ENCODE assay signal across 8 cellular contexts in the genomic region with DNA sequence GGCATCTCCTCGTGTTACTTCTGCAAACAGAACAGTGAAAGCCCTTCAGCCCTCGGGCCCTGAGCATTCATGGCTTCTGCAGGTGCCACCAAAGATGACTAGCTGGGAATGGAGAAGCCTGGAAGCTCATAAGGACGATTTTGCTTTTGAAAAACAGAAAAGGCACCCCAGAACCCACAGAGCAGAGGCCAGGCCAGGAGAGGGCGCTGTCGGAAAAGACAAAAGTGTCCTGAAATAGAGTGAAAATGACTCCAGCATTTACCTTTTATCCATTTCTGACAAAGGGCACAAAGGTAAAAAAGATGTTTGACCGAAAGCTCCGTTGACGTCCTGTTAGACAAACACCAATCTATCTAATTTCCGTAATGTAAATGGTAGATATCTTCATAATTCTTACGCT. TPM values are rescaled to one million over a fixed set of nuclear protein-coding genes. Genes with fewer than 3 reads are reported as not detected.
DNase-seq lines count a peak whose midpoint lies in the region; ATAC-seq and TF ChIP-seq lines count a peak whose summit lies in the region.

No MANE protein-coding gene starts in this region.

- H3K79me2 ChIP-seq in OCI-LY7 (ENCODE audit: insufficient read depth, low read depth, low read length): no peaks in the 10 kb centered on the region

- no peak overlapping the region for H3K27ac Mint-ChIP-seq in activated T-helper 1 cell treated with anti-CD3 and anti-CD28 coated beads, Interleukin-12 subunit alpha, Interleukin-12 subunit beta, Interleukin-2, Interleukin-4 antibody, amounts not matched to agents 30 ng/mL and 10 ng/mL and 1 ng/mL, durations not matched to agents 14 hours and 24 hours and 36 hours

- H3K36me3 ChIP-seq in OCI-LY7 (ENCODE audit: insufficient read depth, low read length): no peaks in the 10 kb centered on the region
- no peaks in the 10 kb centered on the region for H3K36me3 ChIP-seq in gastrocnemius medialis

- POLR2A ChIA-PET in OCI-LY7 (lab: Charles Lee): interaction anchor here (0.6 kb wide), 1 partner anchor 36 kb away, joined by 3 read pairs; no protein-coding TSS in a partner anchor

- no peaks in the 10 kb centered on the region for H3K9me3 Mint-ChIP-seq in activated T-helper 1 cell treated with anti-CD3 and anti-CD28 coated beads, Interleukin-12 subunit alpha, Interleukin-12 subunit beta, Interleukin-2, Interleukin-4 antibody, amounts not matched to agents 30 ng/mL and 10 ng/mL and 1 ng/mL, durations not matched to agents 14 hours and 24 hours and 36 hours

- peak; percentile 95 for TF ChIP-seq CTCF in OCI-LY7 (conservative IDR thresholded peaks at IDR 0.05; ENCODE audit: low read length)
- TF ChIP-seq CTCF in gastrocnemius medialis (IDR thresholded peaks at IDR 0.05 in 4 of 5, conservative IDR thresholded peaks at IDR 0.05 in 1 of 5): peak in 3 of 5 experiments; percentile 19 to 51 (median 44)

- no peak overlapping the region for H3K4me3 ChIP-seq in OCI-LY7 (ENCODE audit: low read depth, low read length, poor library complexity, severe bottlenecking)
- H3K4me3 ChIP-seq in gastrocnemius medialis: no peak overlapping the region

- intact Hi-C loops in OCI-LY7 (cut with micrococcal nuclease; ENCODE audit: unreplicated experiment) (no loop called here), head of caudate nucleus (cut with DNase I) (no loop called here), gastrocnemius medialis (cut with DNase I; ENCODE audit: low total_unique reads) (no loop called here)
- intact Hi-C loops in activated T-helper 1 cell treated with anti-CD3 and anti-CD28 coated beads, Interleukin-12 subunit alpha, Interleukin-12 subunit beta, Interleukin-2, Interleukin-4 antibody, amounts not matched to agents 30 ng/mL and 10 ng/mL and 1 ng/mL, durations not matched to agents 14 hours and 24 hours and 36 hours (cut with micrococcal nuclease): loop anchor here (5.0 kb wide), 1 partner anchor 66 kb away; no protein-coding TSS in a partner anchor

- no peak for TF ChIP-seq POLR2A in gastrocnemius medialis (IDR thresholded peaks at IDR 0.05)

- no peak overlapping the region for H3K4me2 ChIP-seq in OCI-LY7 (ENCODE audit: low read length)

- no peaks in the 10 kb centered on the region for H3K36me3 Mint-ChIP-seq in activated T-helper 1 cell treated with anti-CD3 and anti-CD28 coated beads, Interleukin-12 subunit alpha, Interleukin-12 subunit beta, Interleukin-2, Interleukin-4 antibody, amounts not matched to agents 30 ng/mL and 10 ng/mL and 1 ng/mL, durations not matched to agents 14 hours and 24 hours and 36 hours (ENCODE audit: low read depth)

- no peak for ATAC-seq in activated CD4-positive, CD25-positive, alpha-beta regulatory T cell treated with anti-CD3 and anti-CD28 coated beads, Interleukin-2, amount 50 U/mL, for 24 hours
- ATAC-seq in gastrocnemius medialis: no peak

- no peaks in the 10 kb centered on the region for H3K4me1 Mint-ChIP-seq in activated T-helper 1 cell treated with anti-CD3 and anti-CD28 coated beads, Interleukin-12 subunit alpha, Interleukin-12 subunit beta, Interleukin-2, Interleukin-4 antibody, amounts not matched to agents 30 ng/mL and 10 ng/mL and 1 ng/mL, durations not matched to agents 14 hours and 24 hours and 36 hours (ENCODE audit: low read depth)

- no peak overlapping the region for H3K4me3 Mint-ChIP-seq in activated T-helper 1 cell treated with anti-CD3 and anti-CD28 coated beads, Interleukin-12 subunit alpha, Interleukin-12 subunit beta, Interleukin-2, Interleukin-4 antibody, amounts not matched to agents 30 ng/mL and 10 ng/mL and 1 ng/mL, durations not matched to agents 14 hours and 24 hours and 36 hours

- H3K9me2 ChIP-seq in OCI-LY7 (ENCODE audit: insufficient read depth, low read length): no peaks in the 10 kb centered on the region

- peak; percentile 24 to 57 (median 42) for DNase-seq in activated CD4-positive, CD25-positive, alpha-beta regulatory T cell (lab: John Stamatoyannopoulos, UW)
- DNase-seq in OCI-LY7 (ENCODE audit: low spot score): peak; percentile 62
- DNase-seq in activated T-helper 1 cell treated with anti-CD3 and anti-CD28 coated beads, Interleukin-12 subunit alpha, Interleukin-12 subunit beta, Interleukin-2, Interleukin-4 antibody, amounts not matched to agents 30 ng/mL and 10 ng/mL and 1 ng/mL, durations not matched to agents 14 hours and 24 hours and 36 hours (ENCODE audit: low spot score): peak; percentile 35
- peak in 40 of 42 donors; percentile 18 to 85 (median 64) for DNase-seq in head of caudate nucleus
- DNase-seq in gastrocnemius medialis: no peak
- no peak for DNase-seq in DMS114 treated with DMSO at 0.1 percent for 48 hours (lab: John Stamatoyannopoulos, UW; ENCODE audit: unreplicated experiment)
- DNase-seq in NCI-H187 treated with DMSO at 0.1 percent for 48 hours (lab: John Stamatoyannopoulos, UW): no peak

- H3K27me3 ChIP-seq in gastrocnemius medialis: peaks cover 0 to 8% (median 3%) of the 10 kb centered on the region in 3 donors

- H3K4me1 ChIP-seq in OCI-LY7 (ENCODE audit: insufficient read depth, low read length, poor library complexity, severe bottlenecking) (no peaks in the 10 kb centered on the region), gastrocnemius medialis (no peaks in the 10 kb centered on the region)

- no peak overlapping the region for H2AFZ ChIP-seq in OCI-LY7 (ENCODE audit: low read length)

- H3K27ac ChIP-seq in OCI-LY7 (ENCODE audit: low read depth, low read length, poor library complexity, severe bottlenecking) (no peak overlapping the region), gastrocnemius medialis (no peak overlapping the region)

- H4K20me1 ChIP-seq in OCI-LY7 (ENCODE audit: insufficient read depth, low read length): no peaks in the 10 kb centered on the region

- peaks cover 28% of the 10 kb centered on the region for H3K27me3 Mint-ChIP-seq in activated T-helper 1 cell treated with anti-CD3 and anti-CD28 coated beads, Interleukin-12 subunit alpha, Interleukin-12 subunit beta, Interleukin-2, Interleukin-4 antibody, amounts not matched to agents 30 ng/mL and 10 ng/mL and 1 ng/mL, durations not matched to agents 14 hours and 24 hours and 36 hours (ENCODE audit: insufficient read depth)

- H3K9me3 ChIP-seq in OCI-LY7 (ENCODE audit: low read length) (no peaks in the 10 kb centered on the region), gastrocnemius medialis (no peaks in the 10 kb centered on the region)

- CTCF ChIA-PET in OCI-LY7 (lab: Charles Lee; ENCODE audit: unreplicated experiment): interaction anchor here (0.8 kb wide), 1 partner anchor 67 kb away, joined by 3 read pairs; no protein-coding TSS in a partner anchor

- in situ Hi-C loops in gastrocnemius medialis (cut with MboI; ENCODE audit: low sequenced_read_pairs in 4 of 4): no loop called here

- BruUV-seq in OCI-LY7 (replicated peaks; lab: Mats Ljungman, UMichigan): no TSS peak

RNA-seq across cellular contexts. Expression of gene ZNF195, which starts 37.6 kb away (rescaled TPM):
- 82.3 and 100 TPM in 2 replicates for total RNA-seq in OCI-LY7 (2014; rRNA removed; shearing (Covaris generic))
- total RNA-seq in OCI-LY7 (2022) (95.1 and 95.7 TPM in 2 replicates), gastrocnemius medialis (10 to 100 TPM in 2 of 4 donors, 1 to 10 TPM in 2; 4.8 to 23.4 (median 8.3) TPM)
- total RNA-seq in activated T-helper 1 cell treated with anti-CD3 and anti-CD28 coated beads, Interleukin-12 subunit alpha, Interleukin-12 subunit beta, Interleukin-2, Interleukin-4 antibody, amounts not matched to agents 30 ng/mL and 10 ng/mL and 1 ng/mL, durations not matched to agents 14 hours and 24 hours and 36 hours: 41.2 and 42.8 TPM in 2 replicates

Comparison
In these comparisons a context has a peak if more than half of its experiments do, and no peak if none do; other contexts are left out.
1. DNase-seq: peak in activated CD4-positive, CD25-positive, alpha-beta regulatory T cell (4 of 4), OCI-LY7 (single experiment), activated T-helper 1 cell treated with anti-CD3 and anti-CD28 coated beads, Interleukin-12 subunit alpha, Interleukin-12 subunit beta, Interleukin-2, Interleukin-4 antibody, amounts not matched to agents 30 ng/mL and 10 ng/mL and 1 ng/mL, durations not matched to agents 14 hours and 24 hours and 36 hours (single experiment) and head of caudate nucleus (40 of 42); none in gastrocnemius medialis (0 of 2), DMS114 treated with DMSO at 0.1 percent for 48 hours (single experiment) and NCI-H187 treated with DMSO at 0.1 percent for 48 hours (single experiment).